ENCODE assay signal across 24 cellular contexts in genomic region chr2:217268978-217269377, GRCh38.
DNase-seq lines count a peak whose midpoint lies in the region; ATAC-seq, FAIRE-seq and TF ChIP-seq lines count a peak whose summit lies in the region.
"Had no signal": no experiment of that assay in that cellular context is flagged by ENCODE, and none has a peak within 500 bp of the region (broad histone marks: within the 10 kb centered on the region; RNA-seq: fewer than 3 reads in every experiment).

No MANE protein-coding gene starts in this region.

- H3K4me1 ChIP-seq in IMR-90 (ENCODE audit: control insufficient read depth, insufficient read depth, low read length) (peaks cover 8% of the 10 kb centered on the region; the same call in 1 of the 2 replicates), H1 (replicated peaks in 1 of 4; ENCODE audit: control insufficient read depth in 3 of 4, insufficient read depth in 4 of 4, low read length in 3 of 4) (peaks cover 0 to 6% (median 5%) of the 10 kb centered on the region in 4 experiments; a peak in 5 of 7 replicates), body of pancreas (no peaks in the 10 kb centered on the region), adrenal gland (replicated peaks in 1 of 2) (no peaks in the 10 kb centered on the region), Caco-2 (no peaks in the 10 kb centered on the region)
- H3K4me1 ChIP-seq: BE2C, BLaER1 had no signal

- H2BK20ac ChIP-seq in IMR-90 (ENCODE audit: low read depth, low read length) (0 out of 2 replicates have a peak overlapping the region, but pooled peaks have one; percentile 46), H1 (ENCODE audit: low read length) (no peak overlapping the region)

- H2AK5ac ChIP-seq in IMR-90 (ENCODE audit: low read depth, low read length) (no peak overlapping the region), H1 (ENCODE audit: low read depth, low read length) (no peak overlapping the region)

- intact Hi-C loops in IMR-90 (cut with micrococcal nuclease), result no loop called here
- intact Hi-C loops in body of pancreas (cut with DNase I), result no loop called here
- intact Hi-C loops in adrenal gland (cut with DNase I), result no loop called here
- intact Hi-C loops in Caco-2 (cut with micrococcal nuclease; ENCODE audit: unreplicated experiment), result no loop called here

- no peaks in the 10 kb centered on the region for H3K79me2 ChIP-seq in H1 (ENCODE audit: control insufficient read depth in 1 of 2, insufficient read depth in 2 of 2, low read length in 2 of 2)

- H3K36me3 Mint-ChIP-seq in nephron (ENCODE audit: low read depth) (peaks cover 10% of the 10 kb centered on the region), Caco-2 (ENCODE audit: insufficient read depth, unreplicated experiment) (no peaks in the 10 kb centered on the region)
- H3K36me3 Mint-ChIP-seq: CD4-positive, alpha-beta memory T cell; CD4-positive, CD25-positive, alpha-beta regulatory T cell; CD8-positive, alpha-beta memory T cell had no signal

- H3K9me3 ChIP-seq in IMR-90 (ENCODE audit: control insufficient read depth, insufficient read depth, low read length) (peaks cover 12% of the 10 kb centered on the region), H1 (ENCODE audit: insufficient read depth in 2 of 2, low read depth in 1 of 2, low read length in 1 of 2) (peaks cover 21 to 27% of the 10 kb centered on the region in 2 experiments), body of pancreas (peaks cover 0 to 7% (median 0%) of the 10 kb centered on the region in 3 donors), adrenal gland (replicated peaks in 1 of 3) (peaks cover 0 to 3% (median 0%) of the 10 kb centered on the region in 3 donors), Caco-2 (0 out of 2 replicates have a peak, but pooled peaks cover 3% of the 10 kb centered on the region)
- H3K9me3 ChIP-seq: BE2C had no signal

- H3K27me3 ChIP-seq in IMR-90 (ENCODE audit: control insufficient read depth, insufficient read depth, low read length) (no peaks in the 10 kb centered on the region), H1 (replicated peaks in 1 of 4; ENCODE audit: control insufficient read depth in 3 of 4, extremely low read depth in 1 of 4, insufficient read depth in 3 of 4, low read length in 3 of 4) (peaks cover 72 to 89% (median 86%) of the 10 kb centered on the region in 4 experiments), body of pancreas (no peaks in the 10 kb centered on the region), adrenal gland (no peaks in the 10 kb centered on the region), Caco-2 (replicated peaks; ENCODE audit: control insufficient read depth, insufficient read depth, low read length) (no peaks in the 10 kb centered on the region)
- H3K27me3 ChIP-seq: BE2C, BLaER1 had no signal

- H3K18ac ChIP-seq in IMR-90 (ENCODE audit: low read depth, low read length) (0 out of 2 replicates have a peak overlapping the region, but pooled peaks have one; percentile 26), H1 (ENCODE audit: extremely low read depth, low read length) (no peak overlapping the region)

- H3K27me3 Mint-ChIP-seq in nephron (ENCODE audit: low read depth) (peaks cover 3% of the 10 kb centered on the region), Caco-2 (ENCODE audit: insufficient read depth, unreplicated experiment) (no peaks in the 10 kb centered on the region)

- H3K4me2 ChIP-seq in IMR-90 (ENCODE audit: low read depth, low read length) (no peak overlapping the region), H1 (ENCODE audit: insufficient read depth in 1 of 2, low read depth in 2 of 2, low read length in 2 of 2) (no peak overlapping the region)
- H3K4me2 ChIP-seq: BLaER1 had no signal

- H2BK120ac ChIP-seq in IMR-90 (ENCODE audit: low read depth, low read length) (no peak overlapping the region), H1 (replicated peaks; ENCODE audit: low read depth, low read length) (no peak overlapping the region)

- H3K23ac ChIP-seq in IMR-90 (ENCODE audit: low read depth, low read length) (no peak overlapping the region), H1 (ENCODE audit: insufficient read length) (no peak overlapping the region)

- H2BK5ac ChIP-seq in IMR-90 (ENCODE audit: low read depth, low read length, poor library complexity, severe bottlenecking) (no peak overlapping the region), H1 (ENCODE audit: low read depth, low read length) (no peak overlapping the region)

- H2BK15ac ChIP-seq in IMR-90 (ENCODE audit: low read depth, low read length) (peak overlapping the region; percentile 85; the same call in 1 of the 3 replicates), H1 (ENCODE audit: low read length) (no peak overlapping the region)

- in situ Hi-C loops in IMR-90 (cut with MboI; ENCODE audit: low sequenced_read_pairs), result no loop called here

- H3K9me3 Mint-ChIP-seq in nephron (peaks cover 14% of the 10 kb centered on the region), Caco-2 (ENCODE audit: unreplicated experiment) (peaks cover 25% of the 10 kb centered on the region)

- H3K4me3 ChIP-seq in IMR-90 (ENCODE audit: insufficient read depth, low read depth, low read length), result no peak overlapping the region
- H3K4me3 ChIP-seq in H1 (ENCODE audit: extremely low read depth in 1 of 4, insufficient read depth in 2 of 4, low read depth in 3 of 4, low read length in 4 of 4), result no peak overlapping the region
- H3K4me3 ChIP-seq in body of pancreas, result no peak overlapping the region
- no peak overlapping the region for H3K4me3 ChIP-seq in adrenal gland
- no peak overlapping the region for H3K4me3 ChIP-seq in Caco-2 (ENCODE audit: low read depth, low read length)
- H3K4me3 ChIP-seq: BLaER1 had no signal

- H3K79me1 ChIP-seq in IMR-90 (ENCODE audit: low read depth in 1 of 2, low read length in 2 of 2) (no peaks in the 10 kb centered on the region), H1 (ENCODE audit: low read depth, low read length) (no peaks in the 10 kb centered on the region)

- no peaks in the 10 kb centered on the region; the same call in 1 of the 2 replicates for H3K36me3 ChIP-seq in IMR-90 (ENCODE audit: control insufficient read depth, insufficient read depth, low read length)
- peaks cover 0 to 20% (median 3%) of the 10 kb centered on the region in 4 experiments; a peak in 3 of 8 replicates for H3K36me3 ChIP-seq in H1 (ENCODE audit: control insufficient read depth in 2 of 4, insufficient read depth in 4 of 4, low read length in 3 of 4)
- no peaks in the 10 kb centered on the region for H3K36me3 ChIP-seq in body of pancreas (replicated peaks in 1 of 2; ENCODE audit: insufficient read depth in 1 of 2, low read depth in 2 of 2)
- H3K36me3 ChIP-seq in adrenal gland (replicated peaks in 1 of 2), result no peaks in the 10 kb centered on the region
- no peaks in the 10 kb centered on the region for H3K36me3 ChIP-seq in Caco-2 (ENCODE audit: control insufficient read depth, insufficient read depth, low read length)
- H3K36me3 ChIP-seq: BE2C, BLaER1 had no signal

- FAIRE-seq in H1 (lab: Jason Lieb, UNC), result no peak
- FAIRE-seq: A204.1, D721Med, G401.6, GM12891, GM19239 had no signal

- no peak overlapping the region for H4K91ac ChIP-seq in IMR-90 (ENCODE audit: insufficient read depth, low read depth, low read length)
- no peak overlapping the region for H4K91ac ChIP-seq in H1 (replicated peaks; ENCODE audit: insufficient read length, low read length)

- H3K27ac ChIP-seq in IMR-90 (ENCODE audit: insufficient read depth, low read length), result no peak overlapping the region
- H3K27ac ChIP-seq in H1 (ENCODE audit: low read depth, low read length), result no peak overlapping the region
- no peak overlapping the region for H3K27ac ChIP-seq in body of pancreas
- H3K27ac ChIP-seq in adrenal gland, result no peak overlapping the region
- H3K27ac ChIP-seq: BLaER1 had no signal

- POLR2A ChIA-PET in IMR-90 (lab: Charles Lee; ENCODE audit: unreplicated experiment), result no interaction called here
- POLR2A ChIA-PET in H1 (lab: Charles Lee; ENCODE audit: partially characterized antibody), result no interaction called here
- POLR2A ChIA-PET in Caco-2 (lab: Charles Lee), result no interaction called here

- peak overlapping the region; percentile 88 to 94 (median 90) for H3K27ac Mint-ChIP-seq in nephron
- no peak overlapping the region for H3K27ac Mint-ChIP-seq in Caco-2 (ENCODE audit: unreplicated experiment)
- H3K27ac Mint-ChIP-seq: CD4-positive, alpha-beta memory T cell; CD4-positive, CD25-positive, alpha-beta regulatory T cell; CD8-positive, alpha-beta memory T cell had no signal

- H4K8ac ChIP-seq in IMR-90 (ENCODE audit: low read depth in 2 of 2, low read length in 2 of 2), result peak overlapping the region in 1 of 2 experiments; percentile 89; a peak in 1 of 4 replicates
- no peak overlapping the region for H4K8ac ChIP-seq in H1 (ENCODE audit: extremely low read depth, insufficient read depth, low read length)

- dilution Hi-C loops in IMR-90 (cut with HindIII; ENCODE audit: low sequenced_read_pairs, unreplicated experiment), result no loop called here

- H3K23me2 ChIP-seq in H1 (ENCODE audit: low read depth, low read length), result no peaks in the 10 kb centered on the region; the same call in 1 of the 2 replicates

- TF ChIP-seq RAD21 in IMR-90 (IDR thresholded peaks at IDR 0.05; ENCODE audit: low read length) (no peak), H1 (IDR thresholded peaks at IDR 0.05 in 1 of 2, conservative IDR thresholded peaks at IDR 0.05 in 1 of 2; ENCODE audit: low read depth in 2 of 2, low read length in 2 of 2) (no peak)

- DNase-seq in IMR-90 (no peak), H1 (ENCODE audit: low read depth in 1 of 2, low spot score in 2 of 2) (no peak), body of pancreas (no peak), adrenal gland (no peak), Caco-2 (no peak)
- DNase-seq: 8988T; ACHN; BE2C; C1 segment of cervical spinal cord; Calu3; CD4-positive, alpha-beta memory T cell; CD4-positive, CD25-positive, alpha-beta regulatory T cell; CD8-positive, alpha-beta memory T cell; COR-L47; DMS79 treated with DMSO at 0.1 percent for 48 hours; GF-D8 had no signal

- CTCF ChIA-PET in IMR-90 (lab: Yijun Ruan, JAX), result no interaction called here
- CTCF ChIA-PET in H1 (lab: Charles Lee; ENCODE audit: partially characterized antibody), result no interaction called here
- CTCF ChIA-PET in Caco-2 (lab: Charles Lee), result no interaction called here

- TF ChIP-seq POLR2A in IMR-90 (IDR thresholded peaks at IDR 0.05; ENCODE audit: low read depth, low read length) (no peak), H1 (IDR thresholded peaks at IDR 0.05; ENCODE audit: control extremely low read depth in 1 of 2, low read depth in 2 of 2, low read length in 2 of 2) (no peak), body of pancreas (IDR thresholded peaks at IDR 0.05) (no peak), adrenal gland (IDR thresholded peaks at IDR 0.05) (no peak)

- H2AFZ ChIP-seq in IMR-90 (replicated peaks; ENCODE audit: low read length, poor library complexity), result no peak overlapping the region
- no peak overlapping the region for H2AFZ ChIP-seq in H1 (ENCODE audit: low read length)

- H3K56ac ChIP-seq in IMR-90 (ENCODE audit: extremely low read depth, insufficient read depth, low read length), result no peak overlapping the region
- no peak overlapping the region for H3K56ac ChIP-seq in H1 (replicated peaks; ENCODE audit: insufficient read length, low read depth, low read length)

- ATAC-seq in IMR-90 (ENCODE audit: low read depth) (no peak), body of pancreas (no peak)

- no peak for TF ChIP-seq EP300 in H1 (IDR thresholded peaks at IDR 0.05; ENCODE audit: borderline replicate concordance in 1 of 2, low read depth in 2 of 2, low read length in 2 of 2)

- 0 out of 2 replicates have a peak, but pooled peaks cover 3% of the 10 kb centered on the region for H3K9me1 ChIP-seq in IMR-90 (ENCODE audit: insufficient read depth, low read length)

- H3K9ac ChIP-seq in IMR-90 (ENCODE audit: low read depth, low read length) (no peak overlapping the region), H1 (replicated peaks in 1 of 4; ENCODE audit: extremely low read depth in 1 of 4, low read depth in 3 of 4, low read length in 3 of 4) (no peak overlapping the region)
- H3K9ac ChIP-seq: BLaER1 had no signal

- no peak overlapping the region for H2BK12ac ChIP-seq in H1 (ENCODE audit: low read depth, low read length)

- H4K20me1 ChIP-seq in IMR-90 (ENCODE audit: insufficient read depth, low read length) (no peaks in the 10 kb centered on the region), H1 (replicated peaks in 1 of 2; ENCODE audit: control insufficient read depth in 1 of 2, insufficient read depth in 2 of 2, low read length in 2 of 2) (peaks cover 14 to 26% of the 10 kb centered on the region in 2 experiments)
- H4K20me1 ChIP-seq: BLaER1 had no signal

- H3K14ac ChIP-seq in IMR-90 (replicated peaks; ENCODE audit: low read depth, low read length) (0 out of 2 replicates have a peak overlapping the region, but pooled peaks have one; percentile 1), H1 (ENCODE audit: insufficient read length) (no peak overlapping the region)

- no peak overlapping the region for H2AK9ac ChIP-seq in IMR-90 (replicated peaks; ENCODE audit: low read depth, low read length, poor library complexity)

- no peak overlapping the region for H3K4me3 Mint-ChIP-seq in nephron
- H3K4me3 Mint-ChIP-seq in Caco-2 (ENCODE audit: unreplicated experiment), result no peak overlapping the region
- H3K4me3 Mint-ChIP-seq: CD4-positive, alpha-beta memory T cell; CD4-positive, CD25-positive, alpha-beta regulatory T cell had no signal

- H3K4me1 Mint-ChIP-seq in nephron, result peaks cover 55% of the 10 kb centered on the region
- H3K4me1 Mint-ChIP-seq in Caco-2 (ENCODE audit: low read depth, unreplicated experiment), result no peaks in the 10 kb centered on the region
- H3K4me1 Mint-ChIP-seq: CD14-positive monocyte; CD4-positive, alpha-beta memory T cell; CD4-positive, CD25-positive, alpha-beta regulatory T cell; CD8-positive, alpha-beta memory T cell had no signal

- peak overlapping the region; percentile 69; the same call in 1 of the 2 replicates for H3K4ac ChIP-seq in IMR-90 (ENCODE audit: low read depth, low read length)
- H3K4ac ChIP-seq in H1 (replicated peaks; ENCODE audit: insufficient read length, low read depth, low read length), result no peak overlapping the region

- TF ChIP-seq CTCF in IMR-90 (conservative IDR thresholded peaks at IDR 0.05; ENCODE audit: low read depth, low read length), result no peak
- no peak for TF ChIP-seq CTCF in H1 (IDR thresholded peaks at IDR 0.05; ENCODE audit: control extremely low read depth in 1 of 3, insufficient read depth in 1 of 3, low read depth in 1 of 3, low read length in 3 of 3)
- TF ChIP-seq CTCF in nephron (IDR thresholded peaks at IDR 0.05; ENCODE audit: unreplicated experiment in 3 of 3), result no peak
- TF ChIP-seq CTCF in body of pancreas (IDR thresholded peaks at IDR 0.05), result no peak
- no peak for TF ChIP-seq CTCF in adrenal gland (IDR thresholded peaks at IDR 0.05)
- no peak for TF ChIP-seq CTCF in Caco-2 (IDR thresholded peaks at IDR 0.05; ENCODE audit: insufficient read depth in 1 of 2, low read depth in 1 of 2, low read length in 1 of 2, severe bottlenecking in 1 of 2, unreplicated experiment in 1 of 2)

- 98% methylated on average over 5 of the region's 7 CpGs; no CpG with 5 or more reads in 1 of the 2 experiments for WGBS in IMR-90 (ENCODE audit: extremely low coverage in 2 of 2, insufficient read length in 1 of 2), 2 experiments
- WGBS in H1 (ENCODE audit: extremely low coverage in 1 of 2, insufficient coverage in 1 of 2, insufficient read length in 1 of 2, insufficient replicate concordance in 2 of 2, low coverage in 1 of 2, low lambda C conversion rate in 2 of 2, missing lambda C conversion rate in 1 of 2), 2 experiments, result 91% methylated on average over 7 of the region's 7 CpGs; no CpG with 5 or more reads in 1 of the 2 experiments
- WGBS in body of pancreas, 2 donors, result 70 to 80% methylated on average over 7 of the region's 7 CpGs
- WGBS in adrenal gland, 4 donors, result 88 to 95% (median 92%) methylated on average over 7 of the region's 7 CpGs

- H4K5ac ChIP-seq in IMR-90 (ENCODE audit: low read depth, low read length) (peak overlapping the region; percentile 77; the same call in 1 of the 2 replicates), H1 (ENCODE audit: insufficient read length, low read depth, low read length) (no peak overlapping the region)

- BruUV-seq in IMR-90 (replicated peaks; lab: Mats Ljungman, UMichigan) (no TSS peak), Caco-2 (replicated peaks; lab: Mats Ljungman, UMichigan) (no TSS peak)
